Comparison of ENCODE assay signal across 14 cellular contexts in genomic region chr4:138192113-138192512, GRCh38. TPM values are rescaled to one million over a fixed set of nuclear protein-coding genes. Genes with fewer than 3 reads are reported as not detected.
A peak's percentile ranks its signal among the peaks of the same experiment; 100 is the strongest.
DNase-seq lines count a peak whose midpoint lies in the region; ATAC-seq and FAIRE-seq lines count a peak whose summit lies in the region.
"Had no signal": no experiment of that assay in that cellular context is flagged by ENCODE, and none has a peak within 500 bp of the region (broad histone marks: within the 10 kb centered on the region; RNA-seq: fewer than 3 reads in every experiment).

No MANE protein-coding gene starts in this region.

- no peak overlapping the region for H3K18ac ChIP-seq in mesendoderm (ENCODE audit: low read length)

- no peak overlapping the region for H3K9ac ChIP-seq in mesendoderm (ENCODE audit: low read length)

- no peak overlapping the region for H3K27ac ChIP-seq in mesendoderm (ENCODE audit: low read depth, low read length)
- H3K27ac ChIP-seq: cardiac muscle cell had no signal

- no peaks in the 10 kb centered on the region for H3K4me1 ChIP-seq in mesendoderm (ENCODE audit: control insufficient read depth, low read depth, low read length)

- no peak overlapping the region for H2BK5ac ChIP-seq in mesendoderm (ENCODE audit: low read length)

- H3K79me2 ChIP-seq in mesendoderm (ENCODE audit: control insufficient read depth, insufficient read depth, low read length) = no peaks in the 10 kb centered on the region

- no peak overlapping the region for H3K23ac ChIP-seq in mesendoderm (ENCODE audit: low read length)

- H3K79me1 ChIP-seq in mesendoderm (ENCODE audit: low read length) = no peaks in the 10 kb centered on the region

- DNase-seq in SIG-M5 treated with dmso at 0.1 percent for 504 hours (lab: John Stamatoyannopoulos, UW; ENCODE audit: unreplicated experiment) (peak; percentile 26), SIG-M5 (lab: John Stamatoyannopoulos, UW) (no peak), RCC 7860 (ENCODE audit: low spot score) (peak; percentile 70), mesendoderm (peak; percentile 95), NCI-H2029 (lab: John Stamatoyannopoulos, UW) (no peak), NK-92 (lab: John Stamatoyannopoulos, UW; ENCODE audit: unreplicated experiment) (no peak)
- no peak for DNase-seq in central memory CD4-positive, alpha-beta T cell
- DNase-seq: KBM-7, kidney glomerular epithelial cell, NCI-H774, T-helper 9 cell had no signal

- WGBS in mesendoderm (ENCODE audit: extremely low coverage, insufficient coverage, low lambda C conversion rate) = no CpG with 5 or more reads among the region's 2 CpGs

- no peak overlapping the region for H3K4me2 ChIP-seq in mesendoderm (ENCODE audit: low read length)

- peak; percentile 56 for FAIRE-seq in RCC 7860 (lab: Jason Lieb, UNC)
- FAIRE-seq: A204.1 had no signal

- H3K4me3 ChIP-seq in mesendoderm (ENCODE audit: low read length) = no peak overlapping the region
- H3K4me3 ChIP-seq: cardiac muscle cell had no signal

- H3K27me3 ChIP-seq in mesendoderm (ENCODE audit: insufficient read depth, low read length, poor library complexity) = no peaks in the 10 kb centered on the region
- H3K27me3 ChIP-seq: cardiac muscle cell had no signal

- no peak overlapping the region for H3K56ac ChIP-seq in mesendoderm (ENCODE audit: low read length)

- H2BK120ac ChIP-seq in mesendoderm (ENCODE audit: low read depth, low read length) = no peak overlapping the region

- no peak overlapping the region for H4K5ac ChIP-seq in mesendoderm (ENCODE audit: low read length)

- no peak overlapping the region for H4K8ac ChIP-seq in mesendoderm (ENCODE audit: low read depth, low read length)

- H3K36me3 ChIP-seq in mesendoderm (ENCODE audit: control insufficient read depth, insufficient read depth, low read length) = no peaks in the 10 kb centered on the region
- H3K36me3 ChIP-seq: cardiac muscle cell had no signal

- no peak overlapping the region for H2BK15ac ChIP-seq in mesendoderm (replicated peaks; ENCODE audit: low read depth)

- no peak overlapping the region for H2AK5ac ChIP-seq in mesendoderm (ENCODE audit: low read length)

- ATAC-seq in HG02981 (IDR thresholded peaks at IDR 0.05; ENCODE audit: unreplicated experiment) = peak; percentile 40

- H3K4ac ChIP-seq in mesendoderm (ENCODE audit: low read depth, low read length) = no peak overlapping the region

RNA-seq across cellular contexts. Expression of gene SLC7A11, which starts 50.0 kb away (rescaled TPM):
- 23.6 TPM for polyA plus RNA-seq in mesendoderm (2013, experiment 1 of 2)
- 23.4 TPM for polyA plus RNA-seq in mesendoderm (2013, experiment 2 of 2)

Comparison
In these comparisons a context has a peak if more than half of its experiments do, and no peak if none do; other contexts are left out.
1. DNase-seq: peak in SIG-M5 treated with dmso at 0.1 percent for 504 hours (single experiment), RCC 7860 (single experiment) and mesendoderm (single experiment); none in SIG-M5 (single experiment), NCI-H2029 (single experiment), NK-92 (single experiment) and central memory CD4-positive, alpha-beta T cell (single experiment).